ENCODE assay signal across 18 cellular contexts in the genomic region with DNA sequence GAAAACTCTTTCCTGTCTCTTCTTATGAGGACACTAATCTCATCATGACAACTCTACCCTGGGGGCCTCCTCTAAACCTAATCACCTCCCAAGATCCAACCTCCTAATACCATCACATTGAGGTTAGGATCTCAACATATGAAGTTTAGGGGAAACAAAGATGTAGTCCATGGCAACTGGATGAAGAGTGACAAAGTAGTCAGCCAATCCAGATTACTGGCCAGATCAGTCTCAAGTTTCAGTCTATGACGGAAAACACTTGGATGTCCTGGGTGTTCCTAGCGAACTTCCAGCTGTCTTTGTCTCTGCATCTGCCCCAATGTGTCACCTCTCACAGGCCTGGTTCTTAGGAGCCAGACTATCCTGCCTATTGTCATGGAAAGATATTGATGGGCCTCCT.
"Had no signal": no experiment of that assay in that cellular context is flagged by ENCODE, and none has a peak within 500 bp of the region (broad histone marks: within the 10 kb centered on the region; RNA-seq: fewer than 3 reads in every experiment).

No MANE protein-coding gene starts in this region.

- H3K4me1 Mint-ChIP-seq: naive thymus-derived CD4-positive, alpha-beta T cell; nephron progenitor cell; stimulated activated memory B cell treated with anti-CD40 and anti-IgM and Interleukin-4, amounts not matched to agents 10 μg/mL and 1 μg/mL and 100 μg/mL, for 72 hours had no signal

- ATAC-seq: naive thymus-derived CD4-positive, alpha-beta T cell; sciatic nerve; stimulated activated memory B cell treated with anti-CD40 and anti-IgM and Interleukin-4, amounts not matched to agents 10 μg/mL and 1 μg/mL and 100 μg/mL, for 72 hours had no signal

- H3K9me3 Mint-ChIP-seq: nephron progenitor cell had no signal

- H3K4me3 ChIP-seq: esophagus squamous epithelium, left ventricle myocardium inferior, prostate gland, spleen, tibial artery, upper lobe of left lung, vagina had no signal

- H3K9me3 ChIP-seq: esophagus squamous epithelium, left ventricle myocardium inferior, prostate gland, tibial artery, upper lobe of left lung, vagina had no signal

- DNase-seq: esophagus squamous epithelium; foreskin fibroblast; left ventricle myocardium inferior; naive thymus-derived CD4-positive, alpha-beta T cell; nephron progenitor cell; spleen; stimulated activated CD4-positive, alpha-beta T cell treated with anti-CD3 and anti-CD28 coated beads, Interleukin-15, amount 100 ng/mL, for 24 hours; stimulated activated CD4-positive, alpha-beta T cell treated with anti-CD3 and anti-CD28 coated beads, Interleukin-1b, Interleukin-23, amount 100 ng/mL, for 48 hours; stimulated activated CD4-positive, alpha-beta T cell treated with anti-CD3 and anti-CD28 coated beads, Interleukin-4, amount 100 ng/mL, for 24 hours; tibial artery; upper lobe of left lung had no signal

- H3K27ac ChIP-seq: esophagus squamous epithelium, left ventricle myocardium inferior, parathyroid adenoma, prostate gland, spleen, tibial artery, vagina had no signal

- H3K27me3 ChIP-seq: esophagus squamous epithelium, spleen, tibial artery, upper lobe of left lung, vagina had no signal

- H3K27ac Mint-ChIP-seq: dendritic cell treated with granulocyte-macrophage colony-stimulating factor and Interleukin-4, amounts not matched to agents 40 ng/mL and 50 ng/mL, for 4 days; naive thymus-derived CD4-positive, alpha-beta T cell; nephron progenitor cell; stimulated activated memory B cell treated with anti-CD40 and anti-IgM and Interleukin-4, amounts not matched to agents 10 μg/mL and 1 μg/mL and 100 μg/mL, for 72 hours; stimulated activated naive CD8-positive, alpha-beta T cell treated with anti-CD3 and anti-CD28 coated beads, Interleukin-15, Interleukin-2, amounts not matched to agents 100 ng/mL and 50 ng/mL, for 24 hours had no signal

- H3K4me3 Mint-ChIP-seq: dendritic cell treated with granulocyte-macrophage colony-stimulating factor and Interleukin-4, amounts not matched to agents 40 ng/mL and 50 ng/mL, for 4 days; naive thymus-derived CD4-positive, alpha-beta T cell; nephron progenitor cell; stimulated activated memory B cell treated with anti-CD40 and anti-IgM and Interleukin-4, amounts not matched to agents 10 μg/mL and 1 μg/mL and 100 μg/mL, for 72 hours; stimulated activated naive CD8-positive, alpha-beta T cell treated with anti-CD3 and anti-CD28 coated beads, Interleukin-15, Interleukin-2, amounts not matched to agents 100 ng/mL and 50 ng/mL, for 24 hours had no signal

- H3K4me1 ChIP-seq: esophagus squamous epithelium, left ventricle myocardium inferior, parathyroid adenoma, prostate gland, spleen, tibial artery, upper lobe of left lung, vagina had no signal

- H3K27me3 Mint-ChIP-seq: dendritic cell treated with granulocyte-macrophage colony-stimulating factor and Interleukin-4, amounts not matched to agents 40 ng/mL and 50 ng/mL, for 4 days; stimulated activated memory B cell treated with anti-CD40 and anti-IgM and Interleukin-4, amounts not matched to agents 10 μg/mL and 1 μg/mL and 100 μg/mL, for 72 hours; stimulated activated naive CD8-positive, alpha-beta T cell treated with anti-CD3 and anti-CD28 coated beads, Interleukin-15, Interleukin-2, amounts not matched to agents 100 ng/mL and 50 ng/mL, for 24 hours had no signal

- H3K36me3 Mint-ChIP-seq: naive thymus-derived CD4-positive, alpha-beta T cell; stimulated activated memory B cell treated with anti-CD40 and anti-IgM and Interleukin-4, amounts not matched to agents 10 μg/mL and 1 μg/mL and 100 μg/mL, for 72 hours had no signal

- H3K36me3 ChIP-seq: esophagus squamous epithelium, left ventricle myocardium inferior, prostate gland, spleen, tibial artery, upper lobe of left lung, vagina had no signal
